Comparison of ENCODE assay signal across 1 cellular context in the genomic region with DNA sequence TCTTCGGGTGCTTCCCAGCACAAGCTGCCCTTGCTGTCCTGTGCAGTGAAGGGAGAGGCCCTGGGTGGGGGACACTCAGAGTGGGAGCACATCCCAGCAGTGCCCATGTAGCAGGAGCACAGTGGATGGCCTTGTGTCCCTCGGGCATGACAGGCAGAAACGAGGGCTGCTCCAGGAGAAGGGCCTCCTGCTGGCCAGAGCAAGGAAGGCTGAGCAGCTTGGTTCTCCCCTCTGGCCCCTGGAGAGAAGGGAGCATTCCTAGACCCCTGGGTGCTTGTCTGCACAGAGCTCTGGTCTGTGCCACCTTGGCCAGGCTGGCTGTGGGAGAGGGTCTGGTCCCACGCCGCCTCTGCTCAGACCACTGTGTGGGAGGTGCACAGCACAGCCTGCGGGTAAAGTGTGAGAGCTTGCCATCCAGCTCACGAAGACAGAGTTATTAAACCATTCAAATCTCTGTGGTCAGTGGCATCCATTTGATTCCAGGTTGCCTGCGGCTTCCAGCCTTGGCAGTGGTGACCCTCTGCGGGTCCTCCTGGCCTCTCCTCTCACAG.
TF ChIP-seq lines count a peak whose summit lies in the region.

No MANE protein-coding gene starts in this region.

TF ChIP-seq in K562, 482 proteins besides CTCF, POLR2A, EP300 and RAD21:
- TF ChIP-seq, protein P1, sequence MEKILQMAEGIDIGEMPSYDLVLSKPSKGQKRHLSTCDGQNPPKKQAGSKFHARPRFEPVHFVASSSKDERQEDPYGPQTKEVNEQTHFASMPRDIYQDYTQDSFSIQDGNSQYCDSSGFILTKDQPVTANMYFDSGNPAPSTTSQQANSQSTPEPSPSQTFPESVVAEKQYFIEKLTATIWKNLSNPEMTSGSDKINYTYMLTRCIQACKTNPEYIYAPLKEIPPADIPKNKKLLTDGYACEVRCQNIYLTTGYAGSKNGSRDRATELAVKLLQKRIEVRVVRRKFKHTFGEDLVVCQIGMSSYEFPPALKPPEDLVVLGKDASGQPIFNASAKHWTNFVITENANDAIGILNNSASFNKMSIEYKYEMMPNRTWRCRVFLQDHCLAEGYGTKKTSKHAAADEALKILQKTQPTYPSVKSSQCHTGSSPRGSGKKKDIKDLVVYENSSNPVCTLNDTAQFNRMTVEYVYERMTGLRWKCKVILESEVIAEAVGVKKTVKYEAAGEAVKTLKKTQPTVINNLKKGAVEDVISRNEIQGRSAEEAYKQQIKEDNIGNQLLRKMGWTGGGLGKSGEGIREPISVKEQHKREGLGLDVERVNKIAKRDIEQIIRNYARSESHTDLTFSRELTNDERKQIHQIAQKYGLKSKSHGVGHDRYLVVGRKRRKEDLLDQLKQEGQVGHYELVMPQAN (IDR thresholded peaks at IDR 0.05; ENCODE audit: borderline replicate concordance) = no peak
- TF ChIP-seq FOXA3 (CRISPR knock-in tag; conservative IDR thresholded peaks at IDR 0.05 in 1 of 2, IDR thresholded peaks at IDR 0.05 in 1 of 2) = no peak
- no peak for TF ChIP-seq ZNF586 (CRISPR knock-in tag; conservative IDR thresholded peaks at IDR 0.05)
- TF ChIP-seq RNF2 (IDR thresholded peaks at IDR 0.05) = no peak
- TF ChIP-seq POLR2G (IDR thresholded peaks at IDR 0.05; ENCODE audit: low read depth, low read length) = peak; percentile 22
- TF ChIP-seq, protein P2, sequence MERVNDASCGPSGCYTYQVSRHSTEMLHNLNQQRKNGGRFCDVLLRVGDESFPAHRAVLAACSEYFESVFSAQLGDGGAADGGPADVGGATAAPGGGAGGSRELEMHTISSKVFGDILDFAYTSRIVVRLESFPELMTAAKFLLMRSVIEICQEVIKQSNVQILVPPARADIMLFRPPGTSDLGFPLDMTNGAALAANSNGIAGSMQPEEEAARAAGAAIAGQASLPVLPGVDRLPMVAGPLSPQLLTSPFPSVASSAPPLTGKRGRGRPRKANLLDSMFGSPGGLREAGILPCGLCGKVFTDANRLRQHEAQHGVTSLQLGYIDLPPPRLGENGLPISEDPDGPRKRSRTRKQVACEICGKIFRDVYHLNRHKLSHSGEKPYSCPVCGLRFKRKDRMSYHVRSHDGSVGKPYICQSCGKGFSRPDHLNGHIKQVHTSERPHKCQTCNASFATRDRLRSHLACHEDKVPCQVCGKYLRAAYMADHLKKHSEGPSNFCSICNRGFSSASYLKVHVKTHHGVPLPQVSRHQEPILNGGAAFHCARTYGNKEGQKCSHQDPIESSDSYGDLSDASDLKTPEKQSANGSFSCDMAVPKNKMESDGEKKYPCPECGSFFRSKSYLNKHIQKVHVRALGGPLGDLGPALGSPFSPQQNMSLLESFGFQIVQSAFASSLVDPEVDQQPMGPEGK (CRISPR knock-in tag; IDR thresholded peaks at IDR 0.05; ENCODE audit: borderline replicate concordance) = no peak
- TF ChIP-seq SMARCB1 (IDR thresholded peaks at IDR 0.05; ENCODE audit: insufficient read length, low read depth) = no peak
- no peak for TF ChIP-seq IFI16 (CRISPR knock-in tag; IDR thresholded peaks at IDR 0.05)
TF ChIP-seq in K562: peak in this region for 1.
